1 cellular context compared by ENCODE assay signal in the genomic region with DNA sequence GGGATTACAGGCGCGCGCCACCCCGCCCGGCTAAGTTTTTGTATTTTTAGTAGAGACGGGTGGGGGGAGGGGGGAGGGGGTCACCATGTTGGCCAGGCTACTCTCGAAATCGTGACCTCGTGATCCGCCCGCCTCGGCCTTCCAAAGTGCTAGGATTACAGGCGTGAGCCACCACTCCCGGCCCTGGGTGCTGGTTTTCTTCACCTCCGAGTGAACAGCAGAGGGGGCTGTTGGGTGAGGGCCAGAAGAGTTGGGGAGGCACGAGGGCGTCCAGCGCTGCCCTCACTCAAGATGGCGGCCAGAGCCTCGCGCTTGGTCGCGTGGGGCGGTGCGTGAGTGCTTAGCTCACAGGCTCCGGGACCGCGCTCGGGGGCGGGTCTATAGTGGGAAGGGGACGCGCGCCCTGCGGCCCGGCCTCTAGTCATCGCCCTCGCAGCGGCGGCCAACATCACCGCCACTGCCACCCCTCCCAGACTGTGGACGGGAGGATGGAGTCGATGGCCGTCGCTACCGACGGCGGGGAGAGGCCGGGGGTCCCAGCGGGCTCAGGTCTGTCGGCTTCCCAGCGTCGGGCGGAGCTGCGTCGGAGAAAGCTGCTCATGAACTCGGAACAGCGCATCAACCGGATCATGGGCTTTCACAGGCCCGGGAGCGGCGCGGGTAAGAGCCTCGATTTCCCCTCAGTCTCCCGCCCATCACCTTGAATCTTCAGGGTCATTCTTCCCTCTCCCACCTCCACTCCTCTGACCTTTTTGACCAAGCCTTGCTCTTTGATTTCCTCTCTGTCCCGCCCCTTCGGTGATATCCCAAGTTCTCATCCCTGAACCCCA.
TF ChIP-seq lines count a peak whose summit lies in the region.

A gene (plus strand): TSS at position 416 of the 830 bp plus-strand sequence. CDS start 73 bp downstream, at position 489.

TF ChIP-seq in HEK293, 187 proteins besides CTCF, POLR2A, EP300 and RAD21 (continued from another document and continues in another):
- TF ChIP-seq, protein P1, sequence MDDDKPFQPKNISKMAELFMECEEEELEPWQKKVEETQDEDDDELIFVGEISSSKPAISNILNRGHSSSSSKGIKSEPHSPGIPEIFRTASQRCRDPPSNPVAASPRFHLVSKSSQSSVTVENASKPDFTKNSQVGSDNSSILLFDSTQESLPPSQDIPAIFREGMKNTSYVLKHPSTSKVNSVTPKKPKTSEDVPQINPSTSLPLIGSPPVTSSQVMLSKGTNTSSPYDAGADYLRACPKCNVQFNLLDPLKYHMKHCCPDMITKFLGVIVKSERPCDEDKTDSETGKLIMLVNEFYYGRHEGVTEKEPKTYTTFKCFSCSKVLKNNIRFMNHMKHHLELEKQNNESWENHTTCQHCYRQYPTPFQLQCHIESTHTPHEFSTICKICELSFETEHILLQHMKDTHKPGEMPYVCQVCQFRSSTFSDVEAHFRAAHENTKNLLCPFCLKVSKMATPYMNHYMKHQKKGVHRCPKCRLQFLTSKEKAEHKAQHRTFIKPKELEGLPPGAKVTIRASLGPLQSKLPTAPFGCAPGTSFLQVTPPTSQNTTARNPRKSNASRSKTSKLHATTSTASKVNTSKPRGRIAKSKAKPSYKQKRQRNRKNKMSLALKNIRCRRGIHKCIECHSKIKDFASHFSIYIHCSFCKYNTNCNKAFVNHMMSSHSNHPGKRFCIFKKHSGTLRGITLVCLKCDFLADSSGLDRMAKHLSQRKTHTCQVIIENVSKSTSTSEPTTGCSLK (tag by site-specific recombination; IDR thresholded peaks at IDR 0.05): no peak
- TF ChIP-seq ZNF24 (tag by site-specific recombination; IDR thresholded peaks at IDR 0.05): 0 out of 2 replicates have a peak, but pooled peaks have one; percentile 53
- TF ChIP-seq ZNF548 (tag by site-specific recombination; IDR thresholded peaks at IDR 0.05): no peak
- no peak for TF ChIP-seq ZNF140 (tag by site-specific recombination; IDR thresholded peaks at IDR 0.05)
- TF ChIP-seq ZNF530 (tag by site-specific recombination; IDR thresholded peaks at IDR 0.05; ENCODE audit: low read depth): no peak
- TF ChIP-seq, protein P2, sequence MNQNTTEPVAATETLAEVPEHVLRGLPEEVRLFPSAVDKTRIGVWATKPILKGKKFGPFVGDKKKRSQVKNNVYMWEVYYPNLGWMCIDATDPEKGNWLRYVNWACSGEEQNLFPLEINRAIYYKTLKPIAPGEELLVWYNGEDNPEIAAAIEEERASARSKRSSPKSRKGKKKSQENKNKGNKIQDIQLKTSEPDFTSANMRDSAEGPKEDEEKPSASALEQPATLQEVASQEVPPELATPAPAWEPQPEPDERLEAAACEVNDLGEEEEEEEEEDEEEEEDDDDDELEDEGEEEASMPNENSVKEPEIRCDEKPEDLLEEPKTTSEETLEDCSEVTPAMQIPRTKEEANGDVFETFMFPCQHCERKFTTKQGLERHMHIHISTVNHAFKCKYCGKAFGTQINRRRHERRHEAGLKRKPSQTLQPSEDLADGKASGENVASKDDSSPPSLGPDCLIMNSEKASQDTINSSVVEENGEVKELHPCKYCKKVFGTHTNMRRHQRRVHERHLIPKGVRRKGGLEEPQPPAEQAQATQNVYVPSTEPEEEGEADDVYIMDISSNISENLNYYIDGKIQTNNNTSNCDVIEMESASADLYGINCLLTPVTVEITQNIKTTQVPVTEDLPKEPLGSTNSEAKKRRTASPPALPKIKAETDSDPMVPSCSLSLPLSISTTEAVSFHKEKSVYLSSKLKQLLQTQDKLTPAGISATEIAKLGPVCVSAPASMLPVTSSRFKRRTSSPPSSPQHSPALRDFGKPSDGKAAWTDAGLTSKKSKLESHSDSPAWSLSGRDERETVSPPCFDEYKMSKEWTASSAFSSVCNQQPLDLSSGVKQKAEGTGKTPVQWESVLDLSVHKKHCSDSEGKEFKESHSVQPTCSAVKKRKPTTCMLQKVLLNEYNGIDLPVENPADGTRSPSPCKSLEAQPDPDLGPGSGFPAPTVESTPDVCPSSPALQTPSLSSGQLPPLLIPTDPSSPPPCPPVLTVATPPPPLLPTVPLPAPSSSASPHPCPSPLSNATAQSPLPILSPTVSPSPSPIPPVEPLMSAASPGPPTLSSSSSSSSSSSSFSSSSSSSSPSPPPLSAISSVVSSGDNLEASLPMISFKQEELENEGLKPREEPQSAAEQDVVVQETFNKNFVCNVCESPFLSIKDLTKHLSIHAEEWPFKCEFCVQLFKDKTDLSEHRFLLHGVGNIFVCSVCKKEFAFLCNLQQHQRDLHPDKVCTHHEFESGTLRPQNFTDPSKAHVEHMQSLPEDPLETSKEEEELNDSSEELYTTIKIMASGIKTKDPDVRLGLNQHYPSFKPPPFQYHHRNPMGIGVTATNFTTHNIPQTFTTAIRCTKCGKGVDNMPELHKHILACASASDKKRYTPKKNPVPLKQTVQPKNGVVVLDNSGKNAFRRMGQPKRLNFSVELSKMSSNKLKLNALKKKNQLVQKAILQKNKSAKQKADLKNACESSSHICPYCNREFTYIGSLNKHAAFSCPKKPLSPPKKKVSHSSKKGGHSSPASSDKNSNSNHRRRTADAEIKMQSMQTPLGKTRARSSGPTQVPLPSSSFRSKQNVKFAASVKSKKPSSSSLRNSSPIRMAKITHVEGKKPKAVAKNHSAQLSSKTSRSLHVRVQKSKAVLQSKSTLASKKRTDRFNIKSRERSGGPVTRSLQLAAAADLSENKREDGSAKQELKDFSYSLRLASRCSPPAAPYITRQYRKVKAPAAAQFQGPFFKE (tag by site-specific recombination; IDR thresholded peaks at IDR 0.05; ENCODE audit: borderline replicate concordance): no peak
- TF ChIP-seq ZNF707 (tag by site-specific recombination; IDR thresholded peaks at IDR 0.05): 0 out of 2 replicates have a peak, but pooled peaks have one; percentile 14
- peak; percentile 66 for TF ChIP-seq ZNF654 (tag by site-specific recombination; IDR thresholded peaks at IDR 0.05; ENCODE audit: low read depth)
- no peak for TF ChIP-seq ZNF16 (tag by site-specific recombination; IDR thresholded peaks at IDR 0.05; ENCODE audit: low read depth)
- TF ChIP-seq ZNF701 (tag by site-specific recombination; IDR thresholded peaks at IDR 0.05): no peak
- TF ChIP-seq, protein P3, sequence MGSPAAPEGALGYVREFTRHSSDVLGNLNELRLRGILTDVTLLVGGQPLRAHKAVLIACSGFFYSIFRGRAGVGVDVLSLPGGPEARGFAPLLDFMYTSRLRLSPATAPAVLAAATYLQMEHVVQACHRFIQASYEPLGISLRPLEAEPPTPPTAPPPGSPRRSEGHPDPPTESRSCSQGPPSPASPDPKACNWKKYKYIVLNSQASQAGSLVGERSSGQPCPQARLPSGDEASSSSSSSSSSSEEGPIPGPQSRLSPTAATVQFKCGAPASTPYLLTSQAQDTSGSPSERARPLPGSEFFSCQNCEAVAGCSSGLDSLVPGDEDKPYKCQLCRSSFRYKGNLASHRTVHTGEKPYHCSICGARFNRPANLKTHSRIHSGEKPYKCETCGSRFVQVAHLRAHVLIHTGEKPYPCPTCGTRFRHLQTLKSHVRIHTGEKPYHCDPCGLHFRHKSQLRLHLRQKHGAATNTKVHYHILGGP (tag by site-specific recombination; IDR thresholded peaks at IDR 0.05): no peak
- peak; percentile 88 for TF ChIP-seq ZNF335 (tag by site-specific recombination; conservative IDR thresholded peaks at IDR 0.05)
- TF ChIP-seq ZNF223 (tag by site-specific recombination; IDR thresholded peaks at IDR 0.05): no peak
- TF ChIP-seq, protein P4, sequence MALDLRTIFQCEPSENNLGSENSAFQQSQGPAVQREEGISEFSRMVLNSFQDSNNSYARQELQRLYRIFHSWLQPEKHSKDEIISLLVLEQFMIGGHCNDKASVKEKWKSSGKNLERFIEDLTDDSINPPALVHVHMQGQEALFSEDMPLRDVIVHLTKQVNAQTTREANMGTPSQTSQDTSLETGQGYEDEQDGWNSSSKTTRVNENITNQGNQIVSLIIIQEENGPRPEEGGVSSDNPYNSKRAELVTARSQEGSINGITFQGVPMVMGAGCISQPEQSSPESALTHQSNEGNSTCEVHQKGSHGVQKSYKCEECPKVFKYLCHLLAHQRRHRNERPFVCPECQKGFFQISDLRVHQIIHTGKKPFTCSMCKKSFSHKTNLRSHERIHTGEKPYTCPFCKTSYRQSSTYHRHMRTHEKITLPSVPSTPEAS (tag by site-specific recombination; IDR thresholded peaks at IDR 0.05): no peak
- no peak for TF ChIP-seq ZNF621 (tag by site-specific recombination; IDR thresholded peaks at IDR 0.05)
- peak; percentile 95 for TF ChIP-seq GLIS2 (tag by site-specific recombination; IDR thresholded peaks at IDR 0.05)
- TF ChIP-seq, protein P5, sequence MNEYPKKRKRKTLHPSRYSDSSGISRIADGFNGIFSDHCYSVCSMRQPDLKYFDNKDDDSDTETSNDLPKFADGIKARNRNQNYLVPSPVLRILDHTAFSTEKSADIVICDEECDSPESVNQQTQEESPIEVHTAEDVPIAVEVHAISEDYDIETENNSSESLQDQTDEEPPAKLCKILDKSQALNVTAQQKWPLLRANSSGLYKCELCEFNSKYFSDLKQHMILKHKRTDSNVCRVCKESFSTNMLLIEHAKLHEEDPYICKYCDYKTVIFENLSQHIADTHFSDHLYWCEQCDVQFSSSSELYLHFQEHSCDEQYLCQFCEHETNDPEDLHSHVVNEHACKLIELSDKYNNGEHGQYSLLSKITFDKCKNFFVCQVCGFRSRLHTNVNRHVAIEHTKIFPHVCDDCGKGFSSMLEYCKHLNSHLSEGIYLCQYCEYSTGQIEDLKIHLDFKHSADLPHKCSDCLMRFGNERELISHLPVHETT (tag by site-specific recombination; IDR thresholded peaks at IDR 0.05): peak; percentile 82
- TF ChIP-seq, protein P6, sequence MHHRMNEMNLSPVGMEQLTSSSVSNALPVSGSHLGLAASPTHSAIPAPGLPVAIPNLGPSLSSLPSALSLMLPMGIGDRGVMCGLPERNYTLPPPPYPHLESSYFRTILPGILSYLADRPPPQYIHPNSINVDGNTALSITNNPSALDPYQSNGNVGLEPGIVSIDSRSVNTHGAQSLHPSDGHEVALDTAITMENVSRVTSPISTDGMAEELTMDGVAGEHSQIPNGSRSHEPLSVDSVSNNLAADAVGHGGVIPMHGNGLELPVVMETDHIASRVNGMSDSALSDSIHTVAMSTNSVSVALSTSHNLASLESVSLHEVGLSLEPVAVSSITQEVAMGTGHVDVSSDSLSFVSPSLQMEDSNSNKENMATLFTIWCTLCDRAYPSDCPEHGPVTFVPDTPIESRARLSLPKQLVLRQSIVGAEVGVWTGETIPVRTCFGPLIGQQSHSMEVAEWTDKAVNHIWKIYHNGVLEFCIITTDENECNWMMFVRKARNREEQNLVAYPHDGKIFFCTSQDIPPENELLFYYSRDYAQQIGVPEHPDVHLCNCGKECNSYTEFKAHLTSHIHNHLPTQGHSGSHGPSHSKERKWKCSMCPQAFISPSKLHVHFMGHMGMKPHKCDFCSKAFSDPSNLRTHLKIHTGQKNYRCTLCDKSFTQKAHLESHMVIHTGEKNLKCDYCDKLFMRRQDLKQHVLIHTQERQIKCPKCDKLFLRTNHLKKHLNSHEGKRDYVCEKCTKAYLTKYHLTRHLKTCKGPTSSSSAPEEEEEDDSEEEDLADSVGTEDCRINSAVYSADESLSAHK (tag by site-specific recombination; IDR thresholded peaks at IDR 0.05): no peak
- TF ChIP-seq KLF10 (tag by site-specific recombination; IDR thresholded peaks at IDR 0.05): no peak
- TF ChIP-seq KLF7 (tag by site-specific recombination; IDR thresholded peaks at IDR 0.05; ENCODE audit: borderline replicate concordance): peak; percentile 57; the same call in 1 of the 2 replicates
- TF ChIP-seq MZF1 (tag by site-specific recombination; IDR thresholded peaks at IDR 0.05; ENCODE audit: borderline replicate concordance): peak; percentile 66; the same call in 1 of the 2 replicates
- no peak for TF ChIP-seq ZNF112 (tag by site-specific recombination; IDR thresholded peaks at IDR 0.05)
- no peak for TF ChIP-seq OVOL3 (tag by site-specific recombination; IDR thresholded peaks at IDR 0.05)
- TF ChIP-seq ZNF544 (tag by site-specific recombination; IDR thresholded peaks at IDR 0.05): no peak
- peak; percentile 54; the same call in 1 of the 2 replicates for TF ChIP-seq KLF9 (tag by site-specific recombination; IDR thresholded peaks at IDR 0.05; ENCODE audit: low read depth)
- TF ChIP-seq KLF16 (tag by site-specific recombination; IDR thresholded peaks at IDR 0.05): peak; percentile 92
- no peak for TF ChIP-seq ZNF747 (tag by site-specific recombination; IDR thresholded peaks at IDR 0.05)
- no peak for TF ChIP-seq SALL2 (tag by site-specific recombination; IDR thresholded peaks at IDR 0.05; ENCODE audit: borderline replicate concordance)
- TF ChIP-seq ZNF2 (tag by site-specific recombination; IDR thresholded peaks at IDR 0.05): peak; percentile 99
- no peak for TF ChIP-seq ZNF664 (tag by site-specific recombination; IDR thresholded peaks at IDR 0.05)
- TF ChIP-seq ZNF184 (tag by site-specific recombination; IDR thresholded peaks at IDR 0.05): no peak
- TF ChIP-seq, protein P7, sequence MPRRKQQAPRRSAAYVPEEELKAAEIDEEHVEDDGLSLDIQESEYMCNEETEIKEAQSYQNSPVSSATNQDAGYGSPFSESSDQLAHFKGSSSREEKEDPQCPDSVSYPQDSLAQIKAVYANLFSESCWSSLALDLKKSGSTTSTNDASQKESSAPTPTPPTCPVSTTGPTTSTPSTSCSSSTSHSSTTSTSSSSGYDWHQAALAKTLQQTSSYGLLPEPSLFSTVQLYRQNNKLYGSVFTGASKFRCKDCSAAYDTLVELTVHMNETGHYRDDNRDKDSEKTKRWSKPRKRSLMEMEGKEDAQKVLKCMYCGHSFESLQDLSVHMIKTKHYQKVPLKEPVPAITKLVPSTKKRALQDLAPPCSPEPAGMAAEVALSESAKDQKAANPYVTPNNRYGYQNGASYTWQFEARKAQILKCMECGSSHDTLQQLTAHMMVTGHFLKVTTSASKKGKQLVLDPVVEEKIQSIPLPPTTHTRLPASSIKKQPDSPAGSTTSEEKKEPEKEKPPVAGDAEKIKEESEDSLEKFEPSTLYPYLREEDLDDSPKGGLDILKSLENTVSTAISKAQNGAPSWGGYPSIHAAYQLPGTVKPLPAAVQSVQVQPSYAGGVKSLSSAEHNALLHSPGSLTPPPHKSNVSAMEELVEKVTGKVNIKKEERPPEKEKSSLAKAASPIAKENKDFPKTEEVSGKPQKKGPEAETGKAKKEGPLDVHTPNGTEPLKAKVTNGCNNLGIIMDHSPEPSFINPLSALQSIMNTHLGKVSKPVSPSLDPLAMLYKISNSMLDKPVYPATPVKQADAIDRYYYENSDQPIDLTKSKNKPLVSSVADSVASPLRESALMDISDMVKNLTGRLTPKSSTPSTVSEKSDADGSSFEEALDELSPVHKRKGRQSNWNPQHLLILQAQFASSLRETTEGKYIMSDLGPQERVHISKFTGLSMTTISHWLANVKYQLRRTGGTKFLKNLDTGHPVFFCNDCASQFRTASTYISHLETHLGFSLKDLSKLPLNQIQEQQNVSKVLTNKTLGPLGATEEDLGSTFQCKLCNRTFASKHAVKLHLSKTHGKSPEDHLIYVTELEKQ (tag by site-specific recombination; IDR thresholded peaks at IDR 0.05; ENCODE audit: borderline replicate concordance): 0 out of 2 replicates have a peak, but pooled peaks have one; percentile 27
- TF ChIP-seq ZNF423 (tag by site-specific recombination; IDR thresholded peaks at IDR 0.05): no peak
- TF ChIP-seq ZNF660 (tag by site-specific recombination; IDR thresholded peaks at IDR 0.05): peak; percentile 95
- TF ChIP-seq ZNF585B (tag by site-specific recombination; IDR thresholded peaks at IDR 0.05): no peak
- no peak for TF ChIP-seq ZNF837 (tag by site-specific recombination; IDR thresholded peaks at IDR 0.05)
